Comparison of ENCODE assay signal across 29 cellular contexts in genomic region chr1:238201992-238202391, GRCh38.
"Had no signal": no experiment of that assay in that cellular context is flagged by ENCODE, and none has a peak within 500 bp of the region (broad histone marks: within the 10 kb centered on the region; RNA-seq: fewer than 3 reads in every experiment).

No MANE protein-coding gene starts in this region.

- H3K27me3 Mint-ChIP-seq: dendritic cell treated with granulocyte-macrophage colony-stimulating factor and Interleukin-4, amounts not matched to agents 40 ng/mL and 50 ng/mL, for 4 days; effector memory CD8-positive, alpha-beta T cell had no signal

- H3K4me3 ChIP-seq: colonic mucosa, coronary artery, dorsolateral prefrontal cortex, esophagus muscularis mucosa, esophagus squamous epithelium, gastrocnemius medialis, gastroesophageal sphincter, heart left ventricle, heart right ventricle had no signal

- H3K4me1 ChIP-seq: colonic mucosa, esophagus muscularis mucosa, esophagus squamous epithelium, foreskin keratinocyte, gastrocnemius medialis, gastroesophageal sphincter, heart left ventricle, heart right ventricle had no signal

- H3K27ac ChIP-seq: colonic mucosa, coronary artery, dorsolateral prefrontal cortex, epithelial cell of prostate, esophagus muscularis mucosa, esophagus squamous epithelium, foreskin keratinocyte, gastrocnemius medialis, gastroesophageal sphincter, heart left ventricle, heart right ventricle had no signal

- FAIRE-seq: colon, endometrium, endothelial cell of umbilical vein, frontal cortex had no signal

- H3K4me3 Mint-ChIP-seq: dendritic cell treated with granulocyte-macrophage colony-stimulating factor and Interleukin-4, amounts not matched to agents 40 ng/mL and 50 ng/mL, for 4 days; effector memory CD8-positive, alpha-beta T cell; endodermal cell had no signal

- DNase-seq: colonic mucosa; cortex of kidney; dermis blood vessel endothelial cell; dorsolateral prefrontal cortex; effector CD4-positive, alpha-beta T cell; effector CD8-positive, alpha-beta T cell; effector memory CD4-positive, alpha-beta T cell; effector memory CD8-positive, alpha-beta T cell; endodermal cell; erythroblast; esophagus squamous epithelium; foreskin fibroblast; foreskin keratinocyte; foreskin melanocyte; gastrocnemius medialis; glutamatergic neuron; head of caudate nucleus; heart left ventricle; heart right ventricle had no signal

- H3K27ac Mint-ChIP-seq: dendritic cell treated with granulocyte-macrophage colony-stimulating factor and Interleukin-4, amounts not matched to agents 40 ng/mL and 50 ng/mL, for 4 days; effector memory CD8-positive, alpha-beta T cell; endodermal cell had no signal

- H3K27me3 ChIP-seq: colonic mucosa, dorsolateral prefrontal cortex, esophagus muscularis mucosa, esophagus squamous epithelium, foreskin keratinocyte, gastrocnemius medialis, gastroesophageal sphincter, heart left ventricle, heart right ventricle had no signal

- ATAC-seq: effector memory CD8-positive, alpha-beta T cell; esophagus mucosa; foreskin keratinocyte; gastrocnemius medialis; gastroesophageal sphincter; heart left ventricle; heart right ventricle had no signal

- H3K9me3 ChIP-seq: colonic mucosa, gastrocnemius medialis, gastroesophageal sphincter had no signal

- H3K9me3 Mint-ChIP-seq: dendritic cell treated with granulocyte-macrophage colony-stimulating factor and Interleukin-4, amounts not matched to agents 40 ng/mL and 50 ng/mL, for 4 days had no signal

- H3K36me3 ChIP-seq: colonic mucosa, esophagus muscularis mucosa, esophagus squamous epithelium, gastrocnemius medialis, gastroesophageal sphincter, heart left ventricle, heart right ventricle had no signal
